8 cellular contexts compared by ENCODE assay signal in genomic region chr9:137028281-137029057, GRCh38. TPM values are rescaled to one million over a fixed set of nuclear protein-coding genes. Genes with fewer than 3 reads are reported as not detected.
DNase-seq lines count a peak whose midpoint lies in the region; ATAC-seq, FAIRE-seq and TF ChIP-seq lines count a peak whose summit lies in the region.

No MANE protein-coding gene starts in this region.

- H2AFZ ChIP-seq in PC-9 = peak overlapping the region; percentile 84
- H2AFZ ChIP-seq in neuron (ENCODE audit: low read depth, low read length) = peak overlapping the region; percentile 89

- H4K20me1 ChIP-seq in PC-9 (ENCODE audit: insufficient read depth) = no peaks in the 10 kb centered on the region

- CTCF ChIA-PET in PC-9 (lab: Charles Lee) = interaction anchor here (0.5 to 1.4 kb wide), 9 partner anchors 27 to 238 kb away, joined by 3 to 20 read pairs (median 4); partner anchors contain the start of genes CLIC3 and SAPCD2

- intact Hi-C loops in PC-9 (cut with micrococcal nuclease; ENCODE audit: unreplicated experiment) = loop anchor here (5.0 kb wide), 1 partner anchor 181 kb away; the partner anchor contains the start of gene PHPT1

- TF ChIP-seq CTCF in GM12875 (IDR thresholded peaks at IDR 0.05; ENCODE audit: borderline replicate concordance, insufficient read depth, low read depth, low read length) (peak; percentile 81), PC-9 (conservative IDR thresholded peaks at IDR 0.05) (no peak)

- POLR2A ChIA-PET in PC-9 (lab: Charles Lee; ENCODE audit: unreplicated experiment) = interaction anchor here (0.5 kb wide), 1 partner anchor 193 kb away, joined by 14 read pairs; no protein-coding TSS in a partner anchor

- H3K4me1 ChIP-seq in PC-9 (replicated peaks; ENCODE audit: insufficient read depth) = peaks cover 8% of the 10 kb centered on the region; the same call in 1 of the 2 replicates
- H3K4me1 ChIP-seq in neuron (ENCODE audit: insufficient read depth, low read length) = peaks cover 33% of the 10 kb centered on the region
- peaks cover 13% of the 10 kb centered on the region for H3K4me1 ChIP-seq in thymus (ENCODE audit: control insufficient read depth, insufficient read depth, low read length)

- no peaks in the 10 kb centered on the region for H3K36me3 ChIP-seq in PC-9 (ENCODE audit: low read depth)
- no peaks in the 10 kb centered on the region for H3K36me3 ChIP-seq in neuron (ENCODE audit: insufficient read depth, low read length)
- H3K36me3 ChIP-seq in thymus (ENCODE audit: control insufficient read depth, insufficient read depth) = no peaks in the 10 kb centered on the region

- H3K27me3 ChIP-seq in PC-9 (ENCODE audit: insufficient read depth, low read depth) (no peaks in the 10 kb centered on the region), neuron (ENCODE audit: insufficient read depth, low read length) (no peaks in the 10 kb centered on the region), thymus (ENCODE audit: control insufficient read depth, insufficient read depth) (peaks cover 27% of the 10 kb centered on the region)

- no peaks in the 10 kb centered on the region for H3K79me2 ChIP-seq in PC-9 (ENCODE audit: low read depth)

- H3K4me2 ChIP-seq in PC-9 = peak overlapping the region; percentile 97

- peaks cover 4% of the 10 kb centered on the region; the same call in 1 of the 2 replicates for H3F3A ChIP-seq in PC-9 (ENCODE audit: insufficient read depth, low read depth)

- H3K9me3 ChIP-seq in PC-9 (ENCODE audit: insufficient read depth, low read depth) (no peaks in the 10 kb centered on the region), neuron (ENCODE audit: low read length) (no peaks in the 10 kb centered on the region), thymus (ENCODE audit: control insufficient read depth) (no peaks in the 10 kb centered on the region)

- peak in 1 of 2 experiments; percentile 72 for DNase-seq in PC-9
- DNase-seq in activated effector memory CD4-positive, alpha-beta T cell treated with Interleukin-2 at 50 U/mL for 16 hours = peak; percentile 60
- DNase-seq in frontal cortex (ENCODE audit: low spot score in 2 of 2) = peak; percentile 82 to 88

- peak overlapping the region; percentile 43 for H3K4me3 ChIP-seq in GM12875 (ENCODE audit: low read depth, low read length)
- peak overlapping the region; percentile 57 for H3K4me3 ChIP-seq in PC-9
- peak overlapping the region; percentile 57 for H3K4me3 ChIP-seq in neuron (ENCODE audit: low read length)
- H3K4me3 ChIP-seq in thymus (ENCODE audit: low read length) = peak overlapping the region; percentile 54

- peak; percentile 35 for ATAC-seq in HG03520 (IDR thresholded peaks at IDR 0.05; ENCODE audit: unreplicated experiment)
- no peak for ATAC-seq in HG02970 (IDR thresholded peaks at IDR 0.05; ENCODE audit: low FRiP score, unreplicated experiment)

- WGBS in thymus = under 1% methylated on average over 95 of the region's 95 CpGs

- FAIRE-seq in frontal cortex (lab: Jason Lieb, UNC) = no peak

- no TSS peak for BruUV-seq in PC-9 (replicated peaks; lab: Mats Ljungman, UMichigan)

- H3K9me2 ChIP-seq in PC-9 (ENCODE audit: insufficient read depth) = no peaks in the 10 kb centered on the region

- H3K27ac ChIP-seq in PC-9 (no peak overlapping the region), thymus (ENCODE audit: low read depth) (peak overlapping the region; percentile 11)

RNA-seq across cellular contexts. Expression of gene ABCA2, which starts 0.4 kb away (rescaled TPM):
- 79.2 and 115 TPM in 2 replicates for total RNA-seq in PC-9 (2021)
- 20.8 TPM for total RNA-seq in frontal cortex
- polyA plus RNA-seq in thymus = 37.3 TPM

RNA-seq across cellular contexts. Expression of gene FUT7, which starts 3.4 kb away (rescaled TPM):
- not detected in 2 replicates for total RNA-seq in PC-9 (2021)
- total RNA-seq in frontal cortex = not detected
- polyA plus RNA-seq in thymus = 4.6 TPM

RNA-seq across cellular contexts. Expression of gene NPDC1, which starts 17.5 kb away (rescaled TPM):
- 89.8 and 137 TPM in 2 replicates for total RNA-seq in PC-9 (2021)
- total RNA-seq in frontal cortex = 16.3 TPM
- polyA plus RNA-seq in thymus = 71.1 TPM

RNA-seq across cellular contexts. Expression of gene ENTPD2, which starts 25.4 kb away (rescaled TPM):
- total RNA-seq in PC-9 (2021) (9.0 and 14.1 TPM in 2 replicates), frontal cortex (0.82 TPM)
- polyA plus RNA-seq in thymus = 0.27 TPM

RNA-seq across cellular contexts. Expression of gene CLIC3, which starts 32.1 kb away (rescaled TPM):
- total RNA-seq in PC-9 (2021) (24.1 and 39.7 TPM in 2 replicates), frontal cortex (not detected)
- polyA plus RNA-seq in thymus = 44.6 TPM
